Comparison of ENCODE assay signal across 26 cellular contexts in the genomic region with DNA sequence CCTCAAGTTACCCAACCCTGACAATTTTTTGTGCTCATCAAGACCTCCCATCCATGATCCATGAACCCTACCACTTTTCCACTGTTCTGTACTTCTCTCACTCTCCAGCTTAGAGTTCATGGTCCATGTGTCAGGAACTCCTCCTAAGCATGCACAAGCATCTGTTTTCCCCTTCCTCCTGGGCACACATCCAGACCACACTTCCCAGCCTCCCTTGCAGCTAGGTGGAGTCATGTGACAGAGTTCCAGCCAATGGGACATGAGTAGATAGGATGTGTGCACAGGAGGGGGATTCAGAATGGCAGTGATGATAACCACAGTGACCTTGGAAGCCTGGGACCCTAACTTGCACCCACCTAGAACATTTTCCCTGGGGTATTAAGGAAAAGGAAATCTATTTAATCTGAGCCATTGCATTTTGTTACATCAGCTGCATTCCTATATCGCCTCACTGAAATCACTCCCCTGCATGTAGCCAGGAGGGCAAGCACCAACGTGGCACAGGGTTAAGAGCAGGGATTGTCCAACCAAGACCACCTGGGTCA. TPM values are rescaled to one million over a fixed set of nuclear protein-coding genes. Genes with fewer than 3 reads are reported as not detected.
DNase-seq lines count a peak whose midpoint lies in the region; ATAC-seq, FAIRE-seq and TF ChIP-seq lines count a peak whose summit lies in the region.
"Had no signal": no experiment of that assay in that cellular context is flagged by ENCODE, and none has a peak within 500 bp of the region (broad histone marks: within the 10 kb centered on the region; RNA-seq: fewer than 3 reads in every experiment).

No MANE protein-coding gene starts in this region.

- in situ Hi-C loops in K562 (cut with MboI), result no loop called here

- intact Hi-C loops in K562 (cut with micrococcal nuclease), result no loop called here

- H3K9me3 ChIP-seq in KOPT-K1 (ENCODE audit: insufficient read depth, low read length, poor library complexity, severe bottlenecking), result peaks cover 50% of the 10 kb centered on the region
- peaks cover 9% of the 10 kb centered on the region for H3K9me3 ChIP-seq in K562 (replicated peaks; ENCODE audit: control insufficient read depth, insufficient read depth, low read depth, low read length)

- peaks cover 30 to 34% of the 10 kb centered on the region in 2 donors for H3K27me3 Mint-ChIP-seq in stimulated activated naive B cell treated with anti-CD40 and anti-IgM and Interleukin-4, amounts not matched to agents 10 μg/mL and 1 μg/mL and 100 μg/mL, for 72 hours

- H3K36me3 ChIP-seq in KOPT-K1 (ENCODE audit: insufficient read depth, low read length) (no peaks in the 10 kb centered on the region), K562 (ENCODE audit: control insufficient read depth, insufficient read depth, low read length) (no peaks in the 10 kb centered on the region)

- no peaks in the 10 kb centered on the region for H3K9me1 ChIP-seq in K562 (ENCODE audit: control insufficient read depth, insufficient read depth, low read length)

- no peak for TF ChIP-seq RAD21 in K562 (CRISPR knock-in tag; conservative IDR thresholded peaks at IDR 0.05 in 1 of 2, IDR thresholded peaks at IDR 0.05 in 1 of 2)

- no peak overlapping the region for H3K4me2 ChIP-seq in K562 (ENCODE audit: insufficient read depth, low read length)

- FAIRE-seq in K562 (lab: Jason Lieb, UNC), result no peak
- FAIRE-seq: D721Med, HepG2 had no signal

- POLR2A ChIA-PET in K562 (lab: Yijun Ruan, JAX), result no interaction called here

- no peak overlapping the region for H2AFZ ChIP-seq in K562 (ENCODE audit: low read depth, low read length)

- no peak for TF ChIP-seq CTCF in K562 (IDR thresholded peaks at IDR 0.05 in 2 of 3, conservative IDR thresholded peaks at IDR 0.05 in 1 of 3; ENCODE audit: insufficient read depth in 2 of 3, low read depth in 1 of 3, low read length in 3 of 3)

- H3K4me1 ChIP-seq in K562 (replicated peaks in 1 of 2; ENCODE audit: control insufficient read depth in 2 of 2, insufficient read depth in 2 of 2, low read length in 2 of 2), result no peaks in the 10 kb centered on the region; a peak in 1 of 5 replicates

- no peak overlapping the region for H3K9ac ChIP-seq in K562 (ENCODE audit: insufficient read depth in 1 of 2, low read depth in 2 of 2, low read length in 2 of 2)

- BruUV-seq in K562 (replicated peaks; lab: Mats Ljungman, UMichigan), result no TSS peak

- DNase-seq in NCI-H2171 treated with DMSO at 0.1 percent for 48 hours (lab: John Stamatoyannopoulos, UW) (peak; percentile 32), NCI-H2171 (lab: John Stamatoyannopoulos, UW) (no peak), K562 (ENCODE audit: extremely low read depth in 1 of 4, low spot score in 3 of 4) (no peak), T1000 (lab: John Stamatoyannopoulos, UW) (no peak)
- DNase-seq in stimulated activated naive B cell treated with anti-CD40 and anti-IgM and Interleukin-4, amounts not matched to agents 10 μg/mL and 1 μg/mL and 100 μg/mL, for 72 hours, result no peak
- no peak for DNase-seq in activated naive CD4-positive, alpha-beta T cell treated with anti-CD3 and anti-CD28 coated beads, Interleukin-2, amount 50 U/mL, for 16 hours
- DNase-seq: 8988T; CD8-positive, alpha-beta memory T cell; DMS79; KG1; MV-4-11; NCI-H1105 treated with DMSO at 0.1 percent for 48 hours; NCI-H1694; NCI-H2081; NCI-H446 treated with DMSO at 0.1 percent for 48 hours; NCI-H526 treated with DMSO at 0.1 percent for 48 hours; PC-3; SHP77; T-helper 17 cell had no signal

- no peaks in the 10 kb centered on the region for H3K79me2 ChIP-seq in K562 (ENCODE audit: control insufficient read depth, insufficient read depth, low read length)

- peak overlapping the region in 1 of 2 donors; percentile 20 for H3K4me3 Mint-ChIP-seq in stimulated activated naive B cell treated with anti-CD40 and anti-IgM and Interleukin-4, amounts not matched to agents 10 μg/mL and 1 μg/mL and 100 μg/mL, for 72 hours
- H3K4me3 Mint-ChIP-seq: CD8-positive, alpha-beta memory T cell; T-helper 17 cell had no signal

- WGBS in K562 (ENCODE audit: insufficient coverage, low coverage, missing lambda C conversion rate), result 11% methylated on average over 2 of the region's 2 CpGs

- ATAC-seq in K562, result no peak
- ATAC-seq in stimulated activated naive B cell treated with anti-CD40 and anti-IgM and Interleukin-4, amounts not matched to agents 10 μg/mL and 1 μg/mL and 100 μg/mL, for 72 hours (replicated peaks), result no peak
- ATAC-seq in HG02678 (IDR thresholded peaks at IDR 0.05; ENCODE audit: unreplicated experiment), result no peak
- ATAC-seq: HepG2, PC-3, T-helper 17 cell had no signal

- H3K27ac Mint-ChIP-seq in stimulated activated naive B cell treated with anti-CD40 and anti-IgM and Interleukin-4, amounts not matched to agents 10 μg/mL and 1 μg/mL and 100 μg/mL, for 72 hours, result peak overlapping the region; percentile 48
- H3K27ac Mint-ChIP-seq: CD8-positive, alpha-beta memory T cell; T-helper 17 cell had no signal

- H3K4me1 Mint-ChIP-seq in stimulated activated naive B cell treated with anti-CD40 and anti-IgM and Interleukin-4, amounts not matched to agents 10 μg/mL and 1 μg/mL and 100 μg/mL, for 72 hours, result peaks cover 45 to 68% of the 10 kb centered on the region in 2 donors

- no peak for TF ChIP-seq EP300 in K562 (IDR thresholded peaks at IDR 0.05; ENCODE audit: low read length)

- H3K9me3 Mint-ChIP-seq in stimulated activated naive B cell treated with anti-CD40 and anti-IgM and Interleukin-4, amounts not matched to agents 10 μg/mL and 1 μg/mL and 100 μg/mL, for 72 hours, result peaks cover 22 to 30% of the 10 kb centered on the region in 2 donors

- no peak for TF ChIP-seq POLR2A in K562 (conservative IDR thresholded peaks at IDR 0.05)

- H4K20me1 ChIP-seq in K562 (replicated peaks; ENCODE audit: control insufficient read depth, insufficient read depth, low read length), result no peaks in the 10 kb centered on the region

- H3K27me3 ChIP-seq in K562 (ENCODE audit: control insufficient read depth in 2 of 2, insufficient read depth in 2 of 2, low read length in 2 of 2), result peaks cover 2 to 11% of the 10 kb centered on the region in 2 experiments; a peak in 4 of 5 replicates

- H3K4me3 ChIP-seq in K562, result no peak overlapping the region

- CTCF ChIA-PET in K562 (lab: Yijun Ruan, JAX; ENCODE audit: low intra/inter-chr PET ratio), result no interaction called here

- peaks cover 19 to 26% of the 10 kb centered on the region in 2 donors for H3K36me3 Mint-ChIP-seq in stimulated activated naive B cell treated with anti-CD40 and anti-IgM and Interleukin-4, amounts not matched to agents 10 μg/mL and 1 μg/mL and 100 μg/mL, for 72 hours

- peak overlapping the region; percentile 95 for H3K27ac ChIP-seq in KOPT-K1 (ENCODE audit: low read depth, low read length, poor library complexity, severe bottlenecking)
- H3K27ac ChIP-seq in K562 (ENCODE audit: extremely low read depth, low read depth, low read length), result no peak overlapping the region
- H3K27ac ChIP-seq: C4-2B had no signal

TF ChIP-seq in K562, 482 proteins besides CTCF, POLR2A, EP300 and RAD21 (continues in another document):
- TF ChIP-seq OTX1 (CRISPR knock-in tag; IDR thresholded peaks at IDR 0.05) (no peak), CBFA2T2 (conservative IDR thresholded peaks at IDR 0.05) (0 out of 2 replicates have a peak, but pooled peaks have one; percentile 15)

RNA-seq across cellular contexts. Expression of a gene that starts 9.6 kb away (rescaled TPM):
- 5.3 and 8.2 TPM in 2 replicates for total RNA-seq in K562 (2011; cell fraction: chromatin; rRNA removed; ENCODE audit: low replicate concordance)
- total RNA-seq in K562 (2011; cell fraction: nucleolus; rRNA removed), result 2.5 and 2.8 TPM in 2 replicates
- total RNA-seq in K562 (2011; cell fraction: nucleoplasm; rRNA removed), result 1.8 and 5.3 TPM in 2 replicates
- total RNA-seq in K562 (2014; rRNA removed), result 0.24 and 0.27 TPM in 2 replicates
- total RNA-seq in K562 (2014; rRNA removed; fragmentation: Illumina TruSeq; extraction: Trizol), result 0.51 and 0.73 TPM in 2 replicates
- 0.23 and 0.33 TPM in 2 replicates for total RNA-seq in K562 (2015; rRNA removed; fragmentation: Illumina TruSeq; extraction: Trizol)
- total RNA-seq in K562 (2021), result 0.38 and 0.44 TPM in 2 replicates
- polyA plus RNA-seq in K562 (2011; rRNA removed), result 0.95 and 1.8 TPM in 2 replicates
- 0.16 and 0.50 TPM in 2 replicates for polyA plus RNA-seq in K562 (2011; cell fraction: cytosol; rRNA removed)
- 3.3 and 3.8 TPM in 2 replicates for polyA plus RNA-seq in K562 (2011; cell fraction: nucleus; rRNA removed)
- 0.55 and 1.3 TPM in 2 replicates for polyA plus RNA-seq in K562 (2012)
- polyA plus RNA-seq in K562 (2014; fragmentation: Illumina TruSeq; extraction: Trizol), result 0.48 and 0.54 TPM in 2 replicates
- under 1 TPM; 0.14 to 0.15 TPM for polyA plus RNA-seq in K562 (2014; fragmentation: Nextera tagmentation; extraction: Ambion mirVana)
- 0.12 and 0.19 TPM in 2 replicates for polyA plus RNA-seq in K562 (2014; rRNA removed)
- polyA minus RNA-seq in K562 (2011; rRNA and poly(A)+ RNA removed), result 0.21 and 0.72 TPM in 2 replicates
- not detected in 2 replicates for polyA minus RNA-seq in K562 (2011; cell fraction: cytosol; rRNA and poly(A)+ RNA removed)
- polyA minus RNA-seq in K562 (2011; cell fraction: nucleus; rRNA and poly(A)+ RNA removed), result 1.3 and 1.7 TPM in 2 replicates
- total RNA-seq: CD8-positive, alpha-beta memory T cell; H4; RPMI7951 had no signal
- polyA plus RNA-seq: CD8-positive, alpha-beta memory T cell had no signal

RNA-seq across cellular contexts. Expression of a gene that starts 22.4 kb away (rescaled TPM):
- 97.6 and 205 TPM in 2 replicates for total RNA-seq in K562 (2011; cell fraction: chromatin; rRNA removed; ENCODE audit: low replicate concordance)
- 32.9 and 40.0 TPM in 2 replicates for total RNA-seq in K562 (2011; cell fraction: nucleolus; rRNA removed)
- 81.8 and 108 TPM in 2 replicates for total RNA-seq in K562 (2011; cell fraction: nucleoplasm; rRNA removed)
- 40.1 and 44.7 TPM in 2 replicates for total RNA-seq in K562 (2014; rRNA removed)
- total RNA-seq in K562 (2014; rRNA removed; fragmentation: Illumina TruSeq; extraction: Trizol), result 72.9 and 92.4 TPM in 2 replicates
- 60.2 and 63.8 TPM in 2 replicates for total RNA-seq in K562 (2015; rRNA removed; fragmentation: Illumina TruSeq; extraction: Trizol)
- 68.3 and 72.4 TPM in 2 replicates for total RNA-seq in K562 (2021)
- polyA plus RNA-seq in K562 (2011; rRNA removed), result 110 and 159 TPM in 2 replicates
- polyA plus RNA-seq in K562 (2011; cell fraction: cytosol; rRNA removed), result 32.6 and 54.1 TPM in 2 replicates
- polyA plus RNA-seq in K562 (2011; cell fraction: nucleus; rRNA removed), result 60.4 and 79.1 TPM in 2 replicates
- 43.5 and 52.0 TPM in 2 replicates for polyA plus RNA-seq in K562 (2012)
- 91.0 and 93.4 TPM in 2 replicates for polyA plus RNA-seq in K562 (2014; fragmentation: Illumina TruSeq; extraction: Trizol)
- 1 to 10 TPM; 6.4 to 6.8 TPM for polyA plus RNA-seq in K562 (2014; fragmentation: Nextera tagmentation; extraction: Ambion mirVana)
- polyA plus RNA-seq in K562 (2014; rRNA removed), result 65.5 and 71.0 TPM in 2 replicates
- polyA minus RNA-seq in K562 (2011; rRNA and poly(A)+ RNA removed), result 127 and 194 TPM in 2 replicates
- 45.0 and 46.1 TPM in 2 replicates for polyA minus RNA-seq in K562 (2011; cell fraction: cytosol; rRNA and poly(A)+ RNA removed)
- 58.6 and 104 TPM in 2 replicates for polyA minus RNA-seq in K562 (2011; cell fraction: nucleus; rRNA and poly(A)+ RNA removed)
